Comparison of ENCODE assay signal across 33 cellular contexts in genomic region chr7:128040205-128040604, GRCh38. TPM values are rescaled to one million over a fixed set of nuclear protein-coding genes. Genes with fewer than 3 reads are reported as not detected.
DNase-seq lines count a peak whose midpoint lies in the region; ATAC-seq and TF ChIP-seq lines count a peak whose summit lies in the region.
"Had no signal": no experiment of that assay in that cellular context is flagged by ENCODE, and none has a peak within 500 bp of the region (broad histone marks: within the 10 kb centered on the region; RNA-seq: fewer than 3 reads in every experiment).

No MANE protein-coding gene starts in this region.

- H3K9me3 ChIP-seq in HEK293 (ENCODE audit: control insufficient read depth, insufficient read depth, low read depth, low read length) = no peaks in the 10 kb centered on the region
- H3K9me3 ChIP-seq: A549; BE2C; BLaER1; BLaER1 treated with 17β-estradiol and CSF1 and Interleukin-3, amounts not matched to agents 10 nM and 100 nM; Caco-2 had no signal

- H3K4me1 ChIP-seq in HEK293 (ENCODE audit: control insufficient read depth, insufficient read depth, low read length) = peaks cover 6% of the 10 kb centered on the region
- H3K4me1 ChIP-seq: Caco-2 had no signal

- TF ChIP-seq CTCF in HEK293 (tag by site-specific recombination; IDR thresholded peaks at IDR 0.05) (no peak), GM13977 (IDR thresholded peaks at IDR 0.05; ENCODE audit: extremely low read depth, insufficient read depth, missing control alignments) (no peak)

- ATAC-seq in left colon = peak; percentile 10
- ATAC-seq in naive thymus-derived CD8-positive, alpha-beta T cell = no peak
- ATAC-seq: A549; CD8-positive, alpha-beta T cell had no signal

- H3K4me3 Mint-ChIP-seq in naive thymus-derived CD8-positive, alpha-beta T cell = no peak overlapping the region
- H3K4me3 Mint-ChIP-seq: B cell; CD14-positive monocyte; CD4-positive, alpha-beta memory T cell; CD4-positive, alpha-beta T cell; CD4-positive, CD25-positive, alpha-beta regulatory T cell; CD8-positive, alpha-beta memory T cell; CD8-positive, alpha-beta T cell had no signal

- peaks cover 15 to 21% (median 17%) of the 10 kb centered on the region in 4 donors for H3K4me1 Mint-ChIP-seq in naive thymus-derived CD8-positive, alpha-beta T cell

- no peak overlapping the region for H3K27ac ChIP-seq in HEK293 (ENCODE audit: extremely low read depth, low read depth, low read length)
- H3K27ac ChIP-seq: 22Rv1; A549; BLaER1; BLaER1 treated with 17β-estradiol and CSF1 and Interleukin-3, amounts not matched to agents 10 nM and 100 nM; C4-2B had no signal

- POLR2A ChIA-PET in HEK293 (lab: Yijun Ruan, JAX) (no interaction called here), HEK293T (lab: Yijun Ruan, JAX) (interaction anchor here (0.7 kb wide), 1 partner anchor 10 kb away, joined by 3 read pairs; no protein-coding TSS in a partner anchor)
- POLR2A ChIA-PET in naive thymus-derived CD8-positive, alpha-beta T cell (lab: Charles Lee) = no interaction called here

- intact Hi-C loops in left colon (cut with DNase I, micrococcal nuclease) = no loop called here

- no peak overlapping the region for H3K4me3 ChIP-seq in HEK293 (ENCODE audit: low read depth, low read length)
- H3K4me3 ChIP-seq: A549; BLaER1; BLaER1 treated with 17β-estradiol and CSF1 and Interleukin-3, amounts not matched to agents 10 nM and 100 nM had no signal

- H3K36me3 ChIP-seq in HEK293 (ENCODE audit: control insufficient read depth in 2 of 2, insufficient read depth in 1 of 2, low read length in 2 of 2) = no peaks in the 10 kb centered on the region
- H3K36me3 ChIP-seq: BE2C had no signal

- no peaks in the 10 kb centered on the region for H3K9me3 Mint-ChIP-seq in naive thymus-derived CD8-positive, alpha-beta T cell
- H3K9me3 Mint-ChIP-seq: CD14-positive monocyte; CD4-positive, alpha-beta memory T cell; CD4-positive, alpha-beta T cell; CD4-positive, CD25-positive, alpha-beta regulatory T cell; CD8-positive, alpha-beta memory T cell; CD8-positive, alpha-beta T cell had no signal

- no peak overlapping the region for H3K27ac Mint-ChIP-seq in naive thymus-derived CD8-positive, alpha-beta T cell
- H3K27ac Mint-ChIP-seq: B cell; CD4-positive, alpha-beta T cell; CD4-positive, CD25-positive, alpha-beta regulatory T cell; CD8-positive, alpha-beta T cell had no signal

- H3K27me3 Mint-ChIP-seq in naive thymus-derived CD8-positive, alpha-beta T cell = no peaks in the 10 kb centered on the region
- H3K27me3 Mint-ChIP-seq: B cell; CD4-positive, alpha-beta memory T cell; CD4-positive, alpha-beta T cell; CD4-positive, CD25-positive, alpha-beta regulatory T cell; CD8-positive, alpha-beta memory T cell had no signal

- peaks cover 0 to 2% (median 0%) of the 10 kb centered on the region in 3 donors for H3K36me3 Mint-ChIP-seq in naive thymus-derived CD8-positive, alpha-beta T cell

- in situ Hi-C loops in GM13977 (cut with MboI; ENCODE audit: low pct_unique_long_range_greater_than_20kb, low sequenced_read_pairs, unreplicated experiment) = loop anchor here (25.0 kb wide), 1 partner anchor 328 kb away; no protein-coding TSS in a partner anchor

- no peak for DNase-seq in HEK293T (ENCODE audit: extremely low spot score)
- DNase-seq in left colon = no peak
- DNase-seq in islet precursor cell = no peak
- no peak for DNase-seq in GM13977 (ENCODE audit: low spot score)
- DNase-seq in naive thymus-derived CD8-positive, alpha-beta T cell = no peak
- DNase-seq: 8988T; ACHN; AML-193; BE2C; C1 segment of cervical spinal cord; Calu3; CD4-positive, alpha-beta memory T cell; CD4-positive, alpha-beta T cell; CD4-positive, CD25-positive, alpha-beta regulatory T cell; CD8-positive, alpha-beta memory T cell; CD8-positive, alpha-beta T cell; COR-L47; DMS 273 treated with DMSO at 0.1 percent for 48 hours; DMS153; DMS53; DMS79; DMS79 treated with DMSO at 0.1 percent for 48 hours; DND-41; EL had no signal

- CTCF ChIA-PET in HEK293 (lab: Yijun Ruan, JAX) = interaction anchor here (3.7 kb wide), 1 partner anchor 170 kb away, joined by 19 read pairs; no protein-coding TSS in a partner anchor
- CTCF ChIA-PET in HEK293T (lab: Yijun Ruan, JAX) = no interaction called here

TF ChIP-seq in HEK293, 187 proteins besides CTCF, POLR2A, EP300 and RAD21 (continues in another document):
- TF ChIP-seq, protein P1, sequence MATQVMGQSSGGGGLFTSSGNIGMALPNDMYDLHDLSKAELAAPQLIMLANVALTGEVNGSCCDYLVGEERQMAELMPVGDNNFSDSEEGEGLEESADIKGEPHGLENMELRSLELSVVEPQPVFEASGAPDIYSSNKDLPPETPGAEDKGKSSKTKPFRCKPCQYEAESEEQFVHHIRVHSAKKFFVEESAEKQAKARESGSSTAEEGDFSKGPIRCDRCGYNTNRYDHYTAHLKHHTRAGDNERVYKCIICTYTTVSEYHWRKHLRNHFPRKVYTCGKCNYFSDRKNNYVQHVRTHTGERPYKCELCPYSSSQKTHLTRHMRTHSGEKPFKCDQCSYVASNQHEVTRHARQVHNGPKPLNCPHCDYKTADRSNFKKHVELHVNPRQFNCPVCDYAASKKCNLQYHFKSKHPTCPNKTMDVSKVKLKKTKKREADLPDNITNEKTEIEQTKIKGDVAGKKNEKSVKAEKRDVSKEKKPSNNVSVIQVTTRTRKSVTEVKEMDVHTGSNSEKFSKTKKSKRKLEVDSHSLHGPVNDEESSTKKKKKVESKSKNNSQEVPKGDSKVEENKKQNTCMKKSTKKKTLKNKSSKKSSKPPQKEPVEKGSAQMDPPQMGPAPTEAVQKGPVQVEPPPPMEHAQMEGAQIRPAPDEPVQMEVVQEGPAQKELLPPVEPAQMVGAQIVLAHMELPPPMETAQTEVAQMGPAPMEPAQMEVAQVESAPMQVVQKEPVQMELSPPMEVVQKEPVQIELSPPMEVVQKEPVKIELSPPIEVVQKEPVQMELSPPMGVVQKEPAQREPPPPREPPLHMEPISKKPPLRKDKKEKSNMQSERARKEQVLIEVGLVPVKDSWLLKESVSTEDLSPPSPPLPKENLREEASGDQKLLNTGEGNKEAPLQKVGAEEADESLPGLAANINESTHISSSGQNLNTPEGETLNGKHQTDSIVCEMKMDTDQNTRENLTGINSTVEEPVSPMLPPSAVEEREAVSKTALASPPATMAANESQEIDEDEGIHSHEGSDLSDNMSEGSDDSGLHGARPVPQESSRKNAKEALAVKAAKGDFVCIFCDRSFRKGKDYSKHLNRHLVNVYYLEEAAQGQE (tag by site-specific recombination; IDR thresholded peaks at IDR 0.05) = no peak
- TF ChIP-seq ZSCAN23 (tag by site-specific recombination; IDR thresholded peaks at IDR 0.05) (no peak), ZNF138 (tag by site-specific recombination; IDR thresholded peaks at IDR 0.05; ENCODE audit: borderline replicate concordance) (no peak)

TF ChIP-seq in HEK293T, 16 proteins besides CTCF, POLR2A, EP300 and RAD21:
- TF ChIP-seq SP1 (IDR thresholded peaks at IDR 0.05) = no peak
- TF ChIP-seq ZNF384 (IDR thresholded peaks at IDR 0.05) = peak; percentile 31; the same call in 1 of the 2 replicates
- no peak for TF ChIP-seq FOXM1 (IDR thresholded peaks at IDR 0.05; ENCODE audit: borderline replicate concordance)
- TF ChIP-seq ELF4 (IDR thresholded peaks at IDR 0.05) = no peak

RNA-seq across cellular contexts. Expression of gene LRRC4, which starts 9.0 kb away (rescaled TPM):
- 1 to 10 TPM in 1 of 2 donors, under 1 TPM in 1; 0.24 to 4.5 TPM for total RNA-seq in left colon
- under 1 TPM in 1 of 2 experiments, not detected in 1; 0.22 TPM for total RNA-seq in naive thymus-derived CD8-positive, alpha-beta T cell
- under 1 TPM in 1 of 3 donors, not detected in 2; 0.15 TPM for polyA plus RNA-seq in naive thymus-derived CD8-positive, alpha-beta T cell
- total RNA-seq: Caco-2; Calu3; CD4-positive, alpha-beta memory T cell; CD4-positive, CD25-positive, alpha-beta regulatory T cell had no signal
- polyA plus RNA-seq: A549; CD4-positive, alpha-beta memory T cell; CD8-positive, alpha-beta memory T cell had no signal
